1 cellular context compared by ENCODE assay signal in genomic region chr2:9234680-9235387, GRCh38.
TF ChIP-seq lines count a peak whose summit lies in the region.

No MANE protein-coding gene starts in this region.

TF ChIP-seq in HepG2, 621 proteins besides CTCF, POLR2A, EP300 and RAD21 (continued from another document and continues in another):
- TF ChIP-seq HMGXB3 (CRISPR knock-in tag; IDR thresholded peaks at IDR 0.05; ENCODE audit: borderline replicate concordance) = no peak; the same call in 1 of the 2 replicates
- TF ChIP-seq ARID3A (IDR thresholded peaks at IDR 0.05; ENCODE audit: low read depth, low read length) = peak; percentile 15; the same call in 1 of the 2 replicates
- TF ChIP-seq ZSCAN30 (CRISPR knock-in tag; IDR thresholded peaks at IDR 0.05) = no peak
- no peak for TF ChIP-seq CSRNP2 (CRISPR knock-in tag; conservative IDR thresholded peaks at IDR 0.05; ENCODE audit: low read depth)
- no peak; the same call in 1 of the 2 replicates for TF ChIP-seq ZNF629 (CRISPR knock-in tag; conservative IDR thresholded peaks at IDR 0.05)
- no peak for TF ChIP-seq ZKSCAN1 (IDR thresholded peaks at IDR 0.05; ENCODE audit: low read length)
- no peak for TF ChIP-seq E2F5 (CRISPR knock-in tag; conservative IDR thresholded peaks at IDR 0.05)
- TF ChIP-seq ZNF607 (CRISPR knock-in tag; IDR thresholded peaks at IDR 0.05; ENCODE audit: borderline replicate concordance) = no peak
- TF ChIP-seq HNF4A (CRISPR knock-in tag; IDR thresholded peaks at IDR 0.05) = peak; percentile 3; the same call in 1 of the 2 replicates
- no peak for TF ChIP-seq SMAD3 (CRISPR knock-in tag; IDR thresholded peaks at IDR 0.05)
- no peak for TF ChIP-seq HDAC6 (IDR thresholded peaks at IDR 0.05; ENCODE audit: low read depth, low read length)
- no peak for TF ChIP-seq ZNF616 (CRISPR knock-in tag; IDR thresholded peaks at IDR 0.05; ENCODE audit: low read depth)
- 0 out of 2 replicates have a peak, but pooled peaks have one; percentile 18 for TF ChIP-seq CHD4 (IDR thresholded peaks at IDR 0.05; ENCODE audit: borderline replicate concordance, low read length)
- TF ChIP-seq PLRG1 (conservative IDR thresholded peaks at IDR 0.05) = no peak
- TF ChIP-seq ZNF326 (CRISPR knock-in tag; IDR thresholded peaks at IDR 0.05; ENCODE audit: borderline replicate concordance) = no peak
- no peak for TF ChIP-seq GTF2F1 (IDR thresholded peaks at IDR 0.05; ENCODE audit: low read length)
- peak; percentile 95 for TF ChIP-seq BCL6 (CRISPR knock-in tag; IDR thresholded peaks at IDR 0.05)
- no peak; the same call in 1 of the 2 replicates for TF ChIP-seq MEIS1 (CRISPR knock-in tag; IDR thresholded peaks at IDR 0.05; ENCODE audit: borderline replicate concordance)
- peak; percentile 69; the same call in 1 of the 2 replicates for TF ChIP-seq NFIC (IDR thresholded peaks at IDR 0.05; ENCODE audit: low read length)
- no peak for TF ChIP-seq ZNF230 (CRISPR knock-in tag; IDR thresholded peaks at IDR 0.05)
- 0 out of 2 replicates have a peak, but pooled peaks have one; percentile 1 for TF ChIP-seq ZNF605 (CRISPR knock-in tag; IDR thresholded peaks at IDR 0.05)
- peak; percentile 82 for TF ChIP-seq ZNF337 (CRISPR knock-in tag; IDR thresholded peaks at IDR 0.05; ENCODE audit: borderline replicate concordance, low read depth)
- TF ChIP-seq ATAD3A (CRISPR knock-in tag; IDR thresholded peaks at IDR 0.05) = no peak
- TF ChIP-seq DDIT3 (CRISPR knock-in tag; IDR thresholded peaks at IDR 0.05) = no peak
- no peak for TF ChIP-seq REL (CRISPR knock-in tag; conservative IDR thresholded peaks at IDR 0.05)
- TF ChIP-seq TEAD2 (CRISPR knock-in tag; IDR thresholded peaks at IDR 0.05) = no peak
- 0 out of 2 replicates have a peak, but pooled peaks have one; percentile 16 for TF ChIP-seq NFATC3 (CRISPR knock-in tag; IDR thresholded peaks at IDR 0.05)
- TF ChIP-seq TRIM24 (CRISPR knock-in tag; IDR thresholded peaks at IDR 0.05) = no peak
- TF ChIP-seq ZBTB20 (CRISPR knock-in tag; IDR thresholded peaks at IDR 0.05; ENCODE audit: borderline replicate concordance, low read depth) = peak; percentile 81; the same call in 1 of the 2 replicates
- peak; percentile 17; the same call in 1 of the 2 replicates for TF ChIP-seq HMG20B (CRISPR knock-in tag; conservative IDR thresholded peaks at IDR 0.05)
- TF ChIP-seq PHF21A (CRISPR knock-in tag; IDR thresholded peaks at IDR 0.05) = 0 out of 2 replicates have a peak, but pooled peaks have one; percentile 56
- no peak; the same call in 1 of the 2 replicates for TF ChIP-seq MYNN (CRISPR knock-in tag; IDR thresholded peaks at IDR 0.05; ENCODE audit: low read depth)
- no peak for TF ChIP-seq THAP8 (CRISPR knock-in tag; IDR thresholded peaks at IDR 0.05; ENCODE audit: borderline replicate concordance)
- TF ChIP-seq ZNF333 (CRISPR knock-in tag; IDR thresholded peaks at IDR 0.05; ENCODE audit: borderline replicate concordance) = no peak
- TF ChIP-seq ZNF792 (CRISPR knock-in tag; IDR thresholded peaks at IDR 0.05) = peak; percentile 48; the same call in 1 of the 2 replicates
- no peak for TF ChIP-seq HNF1B (CRISPR knock-in tag; IDR thresholded peaks at IDR 0.05)
- peak; percentile 11; the same call in 1 of the 2 replicates for TF ChIP-seq NR2F6 (IDR thresholded peaks at IDR 0.05)
- 0 out of 2 replicates have a peak, but pooled peaks have one; percentile 25 for TF ChIP-seq NR2F6 (CRISPR knock-in tag; IDR thresholded peaks at IDR 0.05)
- TF ChIP-seq ZNF501 (CRISPR knock-in tag; IDR thresholded peaks at IDR 0.05) = 0 out of 2 replicates have a peak, but pooled peaks have one; percentile 27
- no peak for TF ChIP-seq KIAA2018 (CRISPR knock-in tag; IDR thresholded peaks at IDR 0.05; ENCODE audit: borderline replicate concordance)
- TF ChIP-seq ZNF24 (IDR thresholded peaks at IDR 0.05) = no peak
